Comparison of ENCODE assay signal across 11 cellular contexts in the genomic region with DNA sequence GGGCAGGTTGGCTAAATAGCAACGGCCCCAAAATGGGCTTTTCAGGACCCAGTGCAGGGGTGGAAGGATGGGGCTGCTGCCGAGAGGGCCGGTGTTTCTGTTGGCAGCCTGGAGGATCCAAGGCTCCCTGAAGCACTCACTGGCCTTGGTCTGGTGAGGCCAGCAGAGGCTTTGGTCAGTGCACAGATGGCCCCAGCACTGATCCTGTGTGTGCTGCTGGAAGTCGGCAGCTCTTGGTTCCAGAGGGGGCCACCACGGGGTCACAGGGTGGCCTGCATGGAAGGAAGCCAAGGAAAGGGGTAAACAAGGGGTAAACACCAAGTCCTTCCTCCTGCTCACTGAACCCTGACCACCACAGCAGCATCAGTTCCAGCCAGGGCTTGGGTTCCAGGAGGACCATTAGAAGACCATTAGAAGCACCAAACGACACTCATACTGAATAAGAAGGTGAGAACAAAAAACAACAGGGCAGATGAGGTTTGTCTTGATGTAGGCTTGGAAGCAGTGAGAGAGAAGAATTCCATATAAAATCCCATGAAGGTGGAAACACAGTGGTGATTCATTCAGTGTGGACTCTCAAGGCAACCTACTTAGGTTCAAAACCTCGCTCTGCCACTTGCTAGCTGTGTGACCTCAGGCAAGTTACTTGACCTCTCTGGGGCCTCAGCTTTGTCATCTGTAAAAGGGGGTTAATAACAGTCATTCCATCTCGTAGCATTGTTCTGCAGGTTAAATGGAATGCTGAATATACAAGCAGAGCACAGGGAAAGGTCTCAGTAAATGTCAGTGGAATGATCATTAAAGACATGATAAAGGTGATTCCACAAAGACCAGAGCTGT.
DNase-seq lines count a peak whose midpoint lies in the region; ATAC-seq, FAIRE-seq and TF ChIP-seq lines count a peak whose summit lies in the region.
"Had no signal": no experiment of that assay in that cellular context is flagged by ENCODE, and none has a peak within 500 bp of the region (broad histone marks: within the 10 kb centered on the region; RNA-seq: fewer than 3 reads in every experiment).

No MANE protein-coding gene starts in this region.

- dilution Hi-C loops in keratinocyte (cut with MboI; ENCODE audit: extremely low pct_ligation_motif_present, low sequenced_read_pairs): no loop called here

- CTCF ChIA-PET in activated CD8-positive, alpha-beta memory T cell treated with anti-CD3 and anti-CD28 coated beads, Interleukin-2, amount 10 ng/mL, durations not matched to agents 7 days and 5 days (lab: Charles Lee): no interaction called here
- CTCF ChIA-PET in WTC11 (lab: Charles Lee): no interaction called here

- intact Hi-C loops in thyroid gland (cut with DNase I): no loop called here

- no peaks in the 10 kb centered on the region for H3K9me3 Mint-ChIP-seq in activated CD8-positive, alpha-beta memory T cell treated with anti-CD3 and anti-CD28 coated beads, Interleukin-2, amount 10 ng/mL, durations not matched to agents 7 days and 5 days (ENCODE audit: low read depth)
- no peaks in the 10 kb centered on the region for H3K9me3 Mint-ChIP-seq in WTC11
- H3K9me3 Mint-ChIP-seq: activated T-cell treated with anti-CD3 and anti-CD28 coated beads, Interleukin-2, amount 50 U/mL, for 24 hours had no signal

- H3K9me2 ChIP-seq in SU-DHL-6 (replicated peaks; ENCODE audit: insufficient read depth, low read length): no peaks in the 10 kb centered on the region

- H3K4me2 ChIP-seq in SU-DHL-6 (ENCODE audit: low read depth, low read length, poor library complexity, severe bottlenecking) (peak overlapping the region; percentile 60), keratinocyte (ENCODE audit: control insufficient read depth, extremely low read depth, insufficient read depth, low read depth, low read length) (peak overlapping the region; percentile 1)

- H3K79me2 ChIP-seq in SU-DHL-6 (ENCODE audit: insufficient read depth, low read length): peaks cover 7% of the 10 kb centered on the region; the same call in 1 of the 2 replicates
- H3K79me2 ChIP-seq in keratinocyte (ENCODE audit: control insufficient read depth, insufficient read depth, low read length): peaks cover 97% of the 10 kb centered on the region

- H3K4me3 ChIP-seq in SU-DHL-6 (ENCODE audit: insufficient read depth, low read length, poor library complexity, severe bottlenecking): no peak overlapping the region
- no peak overlapping the region for H3K4me3 ChIP-seq in keratinocyte (ENCODE audit: control insufficient read depth in 2 of 3, extremely low read depth in 1 of 3, insufficient read depth in 2 of 3, low read depth in 1 of 3, low read length in 3 of 3)
- no peak overlapping the region for H3K4me3 ChIP-seq in thyroid gland (replicated peaks in 1 of 3)
- H3K4me3 ChIP-seq: Peyer's patch had no signal

- DNase-seq in activated CD8-positive, alpha-beta memory T cell treated with anti-CD3 and anti-CD28 coated beads for 24 hours: peak; percentile 50
- DNase-seq in activated CD8-positive, alpha-beta memory T cell treated with anti-CD3 and anti-CD28 coated beads, Interleukin-2, amount 10 ng/mL, durations not matched to agents 7 days and 5 days: no peak
- DNase-seq in keratinocyte (ENCODE audit: low read depth, low spot score) (no peak), thyroid gland (no peak), WTC11 (ENCODE audit: low spot score) (no peak), DMS153 treated with DMSO at 0.1 percent for 48 hours (lab: John Stamatoyannopoulos, UW; ENCODE audit: unreplicated experiment) (no peak)
- DNase-seq: activated T-cell treated with anti-CD3 and anti-CD28 coated beads, Interleukin-2, amount 50 U/mL, for 24 hours had no signal

- H3K36me3 Mint-ChIP-seq in activated CD8-positive, alpha-beta memory T cell treated with anti-CD3 and anti-CD28 coated beads, Interleukin-2, amount 10 ng/mL, durations not matched to agents 7 days and 5 days: peaks cover 46% of the 10 kb centered on the region
- H3K36me3 Mint-ChIP-seq in WTC11: no peaks in the 10 kb centered on the region

- H3K27ac Mint-ChIP-seq in activated CD8-positive, alpha-beta memory T cell treated with anti-CD3 and anti-CD28 coated beads, Interleukin-2, amount 10 ng/mL, durations not matched to agents 7 days and 5 days: no peak overlapping the region
- H3K27ac Mint-ChIP-seq in WTC11: no peak overlapping the region

- FAIRE-seq in keratinocyte (lab: Jason Lieb, UNC): no peak
- FAIRE-seq: TTC549 had no signal

- no peak for ATAC-seq in activated CD8-positive, alpha-beta memory T cell treated with anti-CD3 and anti-CD28 coated beads, Interleukin-2, amount 10 ng/mL, durations not matched to agents 7 days and 5 days
- ATAC-seq in HG03196 (IDR thresholded peaks at IDR 0.05; ENCODE audit: unreplicated experiment): no peak
- ATAC-seq in WTC11: no peak

- peaks cover 4% of the 10 kb centered on the region for H3K9me1 ChIP-seq in keratinocyte (ENCODE audit: control insufficient read depth, extremely low read depth, insufficient read depth, low read length)

- H4K20me1 ChIP-seq in SU-DHL-6 (ENCODE audit: low read depth, low read length) (no peaks in the 10 kb centered on the region), keratinocyte (ENCODE audit: control insufficient read depth, extremely low read depth, insufficient read depth, low read length) (peaks cover 65% of the 10 kb centered on the region)

- POLR2A ChIA-PET in WTC11 (lab: Charles Lee): no interaction called here

- peaks cover 42% of the 10 kb centered on the region for H3K4me1 Mint-ChIP-seq in activated CD8-positive, alpha-beta memory T cell treated with anti-CD3 and anti-CD28 coated beads, Interleukin-2, amount 10 ng/mL, durations not matched to agents 7 days and 5 days
- H3K4me1 Mint-ChIP-seq in WTC11: peaks cover 36% of the 10 kb centered on the region

- H3K27ac ChIP-seq in SU-DHL-6 (ENCODE audit: low read depth, low read length): peak overlapping the region; percentile 96
- peak overlapping the region; percentile 65 for H3K27ac ChIP-seq in keratinocyte (ENCODE audit: control insufficient read depth, insufficient read depth, low read length)
- peak overlapping the region; percentile 57 to 94 (median 85) for H3K27ac ChIP-seq in thyroid gland

- WGBS in thyroid gland, 2 donors: 37 to 63% methylated on average over 6 to 8 of the region's 8 CpGs

- TF ChIP-seq CTCF in SU-DHL-6 (IDR thresholded peaks at IDR 0.05; ENCODE audit: insufficient read depth, low read length, poor library complexity, severe bottlenecking): no peak
- no peak for TF ChIP-seq CTCF in keratinocyte (optimal IDR thresholded peaks at IDR 0.05 in 1 of 3, IDR thresholded peaks at IDR 0.05 in 1 of 3, conservative IDR thresholded peaks at IDR 0.05 in 1 of 3; ENCODE audit: extremely low read depth in 1 of 3, insufficient read depth in 2 of 3, low read length in 3 of 3)
- no peak for TF ChIP-seq CTCF in thyroid gland (IDR thresholded peaks at IDR 0.05)
- no peak for TF ChIP-seq CTCF in WTC11 (IDR thresholded peaks at IDR 0.05)

- TF ChIP-seq POLR2A in thyroid gland (IDR thresholded peaks at IDR 0.05): no peak

- H3K36me3 ChIP-seq in SU-DHL-6 (ENCODE audit: low read length) (peaks cover 4% of the 10 kb centered on the region; the same call in 1 of the 2 replicates), keratinocyte (ENCODE audit: control insufficient read depth in 2 of 2, extremely low read depth in 1 of 2, insufficient read depth in 2 of 2, low read length in 2 of 2) (peaks cover 57 to 76% of the 10 kb centered on the region in 2 experiments), thyroid gland (no peaks in the 10 kb centered on the region)
- H3K36me3 ChIP-seq: Peyer's patch had no signal

- peaks cover 41% of the 10 kb centered on the region for H3K4me1 ChIP-seq in keratinocyte (ENCODE audit: control insufficient read depth, extremely low read depth, insufficient read depth, low read length)
- peaks cover 19 to 26% of the 10 kb centered on the region in 2 donors for H3K4me1 ChIP-seq in thyroid gland

- H3F3A ChIP-seq in SU-DHL-6 (ENCODE audit: insufficient read depth): peaks cover 20% of the 10 kb centered on the region

- no peak overlapping the region for H3K4me3 Mint-ChIP-seq in activated CD8-positive, alpha-beta memory T cell treated with anti-CD3 and anti-CD28 coated beads, Interleukin-2, amount 10 ng/mL, durations not matched to agents 7 days and 5 days
- no peak overlapping the region for H3K4me3 Mint-ChIP-seq in WTC11

- H3K27me3 ChIP-seq in SU-DHL-6 (ENCODE audit: low read length): no peaks in the 10 kb centered on the region
- no peaks in the 10 kb centered on the region for H3K27me3 ChIP-seq in keratinocyte (ENCODE audit: control insufficient read depth, extremely low read depth, insufficient read depth, low read length)
- no peaks in the 10 kb centered on the region for H3K27me3 ChIP-seq in thyroid gland
- H3K27me3 ChIP-seq: Peyer's patch had no signal

- no peaks in the 10 kb centered on the region for H3K27me3 Mint-ChIP-seq in activated CD8-positive, alpha-beta memory T cell treated with anti-CD3 and anti-CD28 coated beads, Interleukin-2, amount 10 ng/mL, durations not matched to agents 7 days and 5 days
- H3K27me3 Mint-ChIP-seq in WTC11 (ENCODE audit: low read depth): peaks cover 86% of the 10 kb centered on the region
- H3K27me3 Mint-ChIP-seq: activated T-cell treated with anti-CD3 and anti-CD28 coated beads, Interleukin-2, amount 50 U/mL, for 24 hours had no signal

- H3K9me3 ChIP-seq in SU-DHL-6 (ENCODE audit: insufficient read depth, low read length): no peaks in the 10 kb centered on the region
- H3K9me3 ChIP-seq in keratinocyte (ENCODE audit: control insufficient read depth, low read depth, low read length): no peaks in the 10 kb centered on the region
- no peaks in the 10 kb centered on the region for H3K9me3 ChIP-seq in thyroid gland
- H3K9me3 ChIP-seq: Peyer's patch had no signal

- peak overlapping the region; percentile 41; the same call in 1 of the 2 replicates for H3K9ac ChIP-seq in SU-DHL-6 (ENCODE audit: low read length)
- H3K9ac ChIP-seq in keratinocyte (ENCODE audit: control insufficient read depth, extremely low read depth, insufficient read depth, low read length): peak overlapping the region; percentile 47

- H2AFZ ChIP-seq in SU-DHL-6 (ENCODE audit: low read depth, low read length, severe bottlenecking): no peak overlapping the region
- H2AFZ ChIP-seq in keratinocyte (ENCODE audit: control insufficient read depth, low read length): no peak overlapping the region

TF ChIP-seq in WTC11, 78 proteins besides CTCF, POLR2A, EP300 and RAD21 (continues in another document):
- TF ChIP-seq, protein P1, sequence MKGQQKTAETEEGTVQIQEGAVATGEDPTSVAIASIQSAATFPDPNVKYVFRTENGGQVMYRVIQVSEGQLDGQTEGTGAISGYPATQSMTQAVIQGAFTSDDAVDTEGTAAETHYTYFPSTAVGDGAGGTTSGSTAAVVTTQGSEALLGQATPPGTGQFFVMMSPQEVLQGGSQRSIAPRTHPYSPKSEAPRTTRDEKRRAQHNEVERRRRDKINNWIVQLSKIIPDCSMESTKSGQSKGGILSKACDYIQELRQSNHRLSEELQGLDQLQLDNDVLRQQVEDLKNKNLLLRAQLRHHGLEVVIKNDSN (CRISPR knock-in tag; IDR thresholded peaks at IDR 0.05): no peak
